Comparison of ENCODE assay signal across 9 cellular contexts in genomic region chr20:38304845-38305447, GRCh38. TPM values are rescaled to one million over a fixed set of nuclear protein-coding genes. Genes with fewer than 3 reads are reported as not detected.
DNase-seq lines count a peak whose midpoint lies in the region; ATAC-seq, FAIRE-seq and TF ChIP-seq lines count a peak whose summit lies in the region.
"Had no signal": no experiment of that assay in that cellular context is flagged by ENCODE, and none has a peak within 500 bp of the region (broad histone marks: within the 10 kb centered on the region; RNA-seq: fewer than 3 reads in every experiment).

No MANE protein-coding gene starts in this region.

- H3K4me2 ChIP-seq in mesendoderm (ENCODE audit: low read length): no peak overlapping the region

- H3K36me3 ChIP-seq in right atrium auricular region: no peaks in the 10 kb centered on the region
- H3K36me3 ChIP-seq in bronchial epithelial cell (ENCODE audit: control insufficient read depth, insufficient read depth, low read length): no peaks in the 10 kb centered on the region
- no peaks in the 10 kb centered on the region for H3K36me3 ChIP-seq in mesendoderm (ENCODE audit: control insufficient read depth, insufficient read depth, low read length)

- peak; percentile 80 for DNase-seq in Right ventricle myocardium inferior (ENCODE audit: missing footprints)
- no peak for DNase-seq in right atrium auricular region (ENCODE audit: low spot score)
- DNase-seq in NCI-H69 (lab: John Stamatoyannopoulos, UW): peak; percentile 8
- peak; percentile 26 for DNase-seq in bronchial epithelial cell (ENCODE audit: low read depth)
- DNase-seq in mesendoderm: peak; percentile 53
- DNase-seq in cerebellum (ENCODE audit: low spot score): no peak
- no peak for DNase-seq in NCI-H1436 treated with DMSO at 0.1 percent for 48 hours (lab: John Stamatoyannopoulos, UW)

- no peak overlapping the region for H3K18ac ChIP-seq in mesendoderm (ENCODE audit: low read length)

- no peaks in the 10 kb centered on the region for H3K4me1 ChIP-seq in right atrium auricular region
- no peaks in the 10 kb centered on the region for H3K4me1 ChIP-seq in mesendoderm (ENCODE audit: control insufficient read depth, low read depth, low read length)

- H3K27ac ChIP-seq in right atrium auricular region (no peak overlapping the region), mesendoderm (ENCODE audit: low read depth, low read length) (no peak overlapping the region)
- H3K27ac ChIP-seq: body of pancreas had no signal

- intact Hi-C loops in Right ventricle myocardium inferior (cut with DNase I): no loop called here

- ATAC-seq in Right ventricle myocardium inferior (no peak), HG03159 (IDR thresholded peaks at IDR 0.05; ENCODE audit: unreplicated experiment) (no peak)
- ATAC-seq: body of pancreas had no signal

- no peak overlapping the region for H3K9ac ChIP-seq in mesendoderm (ENCODE audit: low read length)

- H2BK120ac ChIP-seq in mesendoderm (ENCODE audit: low read depth, low read length): no peak overlapping the region

- H3K27me3 ChIP-seq in right atrium auricular region (no peaks in the 10 kb centered on the region), bronchial epithelial cell (ENCODE audit: control insufficient read depth, insufficient read depth, low read length) (peaks cover 3% of the 10 kb centered on the region), mesendoderm (ENCODE audit: insufficient read depth, low read length, poor library complexity) (no peaks in the 10 kb centered on the region)

- no peaks in the 10 kb centered on the region for H3K79me2 ChIP-seq in mesendoderm (ENCODE audit: control insufficient read depth, insufficient read depth, low read length)

- H3K56ac ChIP-seq in mesendoderm (ENCODE audit: low read length): no peak overlapping the region

- TF ChIP-seq CTCF in right atrium auricular region (IDR thresholded peaks at IDR 0.05) (peak in 1 of 2 donors; percentile 39), bronchial epithelial cell (IDR thresholded peaks at IDR 0.05; ENCODE audit: insufficient read depth, low read length, severe bottlenecking) (peak; percentile 80)

- no peak overlapping the region for H3K23ac ChIP-seq in mesendoderm (ENCODE audit: low read length)

- no CpG with 5 or more reads among the region's 8 CpGs for WGBS in mesendoderm (ENCODE audit: extremely low coverage, insufficient coverage, low lambda C conversion rate)

- no peak overlapping the region for H2BK15ac ChIP-seq in mesendoderm (replicated peaks; ENCODE audit: low read depth)

- H3K4me3 ChIP-seq in right atrium auricular region: no peak overlapping the region
- no peak overlapping the region for H3K4me3 ChIP-seq in bronchial epithelial cell (ENCODE audit: low read depth, low read length)
- H3K4me3 ChIP-seq in mesendoderm (ENCODE audit: low read length): no peak overlapping the region
- H3K4me3 ChIP-seq: body of pancreas had no signal

- no peak overlapping the region for H4K5ac ChIP-seq in mesendoderm (ENCODE audit: low read length)

- H3K4ac ChIP-seq in mesendoderm (ENCODE audit: low read depth, low read length): no peak overlapping the region

- FAIRE-seq in bronchial epithelial cell (lab: Jason Lieb, UNC): no peak

- H3K9me3 ChIP-seq in right atrium auricular region: no peaks in the 10 kb centered on the region
- H3K9me3 ChIP-seq: body of pancreas had no signal

- no peak overlapping the region for H2AK5ac ChIP-seq in mesendoderm (ENCODE audit: low read length)

- no peak overlapping the region for H2BK5ac ChIP-seq in mesendoderm (ENCODE audit: low read length)

- no peaks in the 10 kb centered on the region for H3K79me1 ChIP-seq in mesendoderm (ENCODE audit: low read length)

- H4K8ac ChIP-seq in mesendoderm (ENCODE audit: low read depth, low read length): no peak overlapping the region

RNA-seq across cellular contexts. Expression of gene BPI, which starts 1.0 kb away (rescaled TPM):
- total RNA-seq in Right ventricle myocardium inferior: not detected
- not detected for total RNA-seq in right atrium auricular region
- total RNA-seq in bronchial epithelial cell: not detected in 2 replicates
- not detected for polyA plus RNA-seq in mesendoderm (2013, experiment 1 of 2)
- polyA plus RNA-seq in mesendoderm (2013, experiment 2 of 2): not detected
- total RNA-seq in cerebellum: 0.27 TPM
- total RNA-seq: body of pancreas had no signal

RNA-seq across cellular contexts. Expression of gene LBP, which starts 41.3 kb away (rescaled TPM):
- total RNA-seq in Right ventricle myocardium inferior (0.16 TPM), right atrium auricular region (1 to 10 TPM in 1 of 2 donors, not detected in 1; 2.3 TPM), bronchial epithelial cell (not detected in 2 replicates), cerebellum (0.18 TPM)
- polyA plus RNA-seq in mesendoderm (2013, experiment 1 of 2): 0.27 TPM
- 0.21 TPM for polyA plus RNA-seq in mesendoderm (2013, experiment 2 of 2)

RNA-seq across cellular contexts. Expression of gene KIAA1755, which starts 44.4 kb away (rescaled TPM):
- total RNA-seq in Right ventricle myocardium inferior (7.9 TPM), right atrium auricular region (1 to 10 TPM; 3.1 to 4.2 TPM), bronchial epithelial cell (not detected in 2 replicates), cerebellum (5.6 TPM)
- polyA plus RNA-seq in mesendoderm (2013, experiment 1 of 2): 0.13 TPM
- polyA plus RNA-seq in mesendoderm (2013, experiment 2 of 2): 0.15 TPM

Comparison
In these comparisons a context has a peak if more than half of its experiments do, and no peak if none do; other contexts are left out.
1. DNase-seq: peak in Right ventricle myocardium inferior (single experiment), NCI-H69 (single experiment), bronchial epithelial cell (single experiment) and mesendoderm (single experiment); none in right atrium auricular region (single experiment), cerebellum (single experiment) and NCI-H1436 treated with DMSO at 0.1 percent for 48 hours (single experiment).